Comparison of ENCODE assay signal across 20 cellular contexts in the genomic region with DNA sequence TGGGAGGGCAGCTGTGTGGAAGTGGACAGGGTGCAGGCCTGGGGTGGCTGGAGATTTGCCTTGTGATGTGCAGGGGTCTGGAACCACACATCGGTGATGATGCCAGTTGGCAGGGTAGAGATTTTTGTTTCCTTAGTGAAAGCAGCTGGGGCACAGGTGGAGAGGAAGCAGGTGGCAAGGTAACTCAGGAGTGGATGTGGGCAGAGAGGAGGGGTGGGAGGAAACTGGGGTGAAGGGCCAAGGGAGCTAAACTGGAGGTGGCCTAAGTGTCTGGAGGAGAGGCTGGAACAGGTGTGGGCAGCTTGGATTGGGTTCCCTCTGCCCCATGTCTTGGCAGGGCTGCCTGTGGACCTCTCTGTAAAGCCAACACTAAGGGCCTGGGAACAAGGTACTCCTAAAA.
"Had no signal": no experiment of that assay in that cellular context is flagged by ENCODE, and none has a peak within 500 bp of the region (broad histone marks: within the 10 kb centered on the region; RNA-seq: fewer than 3 reads in every experiment).

No MANE protein-coding gene starts in this region.

- H3K27ac ChIP-seq: esophagus squamous epithelium, left ventricle myocardium inferior, skin epidermis, upper lobe of left lung had no signal

- H3K4me3 ChIP-seq: esophagus squamous epithelium, left ventricle myocardium inferior, skin epidermis, upper lobe of left lung had no signal

- H3K36me3 ChIP-seq: esophagus squamous epithelium, left ventricle myocardium inferior, upper lobe of left lung had no signal

- H3K9me3 ChIP-seq: esophagus squamous epithelium, left ventricle myocardium inferior, upper lobe of left lung had no signal

- DNase-seq: activated CD4-positive, CD25-positive, alpha-beta regulatory T cell treated with anti-CD3 and anti-CD28 coated beads, Interleukin-2, amount 50 U/mL, for 72 hours; activated naive CD4-positive, alpha-beta T cell treated with anti-CD3 and anti-CD28 coated beads for 36 hours; activated naive CD8-positive, alpha-beta T cell treated with anti-CD3 and anti-CD28 coated beads, Interleukin-2, amount 50 U/mL, for 24 hours; aorta; effector CD8-positive, alpha-beta T cell; esophagus squamous epithelium; glutamatergic neuron; hypothalamus; kidney; left ventricle myocardium inferior; natural killer cell; nucleus accumbens; posterior cingulate gyrus; stimulated activated CD4-positive, alpha-beta T cell treated with anti-CD3 and anti-CD28 coated beads, Interleukin-15, amount 100 ng/mL, for 24 hours; stimulated activated CD4-positive, alpha-beta T cell treated with anti-CD3 and anti-CD28 coated beads, Interleukin-4, amount 100 ng/mL, for 24 hours; stimulated activated naive CD4-positive, alpha-beta T cell treated with Interleukin-2 at 50 U/mL for 16 hours; substantia nigra; T1000; upper lobe of left lung had no signal
